8 cellular contexts compared by ENCODE assay signal in genomic region chr17:42322382-42323267, GRCh38. TPM values are rescaled to one million over a fixed set of nuclear protein-coding genes. Genes with fewer than 3 reads are reported as not detected.
DNase-seq lines count a peak whose midpoint lies in the region; ATAC-seq and TF ChIP-seq lines count a peak whose summit lies in the region.

No MANE protein-coding gene starts in this region.

- ATAC-seq in GM21529 (IDR thresholded peaks at IDR 0.05; ENCODE audit: unreplicated experiment), result peak; percentile 67

- H3K4me3 ChIP-seq in foreskin fibroblast (ENCODE audit: low read depth in 1 of 2, low read length in 2 of 2) (no peak overlapping the region), subcutaneous abdominal adipose tissue (ENCODE audit: low read depth in 1 of 5, low read length in 5 of 5) (no peak overlapping the region)

- peaks cover 13 to 93% (median 74%) of the 10 kb centered on the region in 5 donors for H3K36me3 ChIP-seq in subcutaneous abdominal adipose tissue (ENCODE audit: control insufficient read depth in 5 of 5, insufficient read depth in 5 of 5, low read length in 5 of 5)

- H3K9me3 ChIP-seq in subcutaneous abdominal adipose tissue (ENCODE audit: control insufficient read depth in 5 of 5, low read length in 5 of 5), result no peaks in the 10 kb centered on the region

- H3K27ac ChIP-seq in subcutaneous abdominal adipose tissue (ENCODE audit: low read depth, low read length), result peak overlapping the region; percentile 22

- H3K36me3 Mint-ChIP-seq in CD14-positive monocyte, result peaks cover 79 to 98% of the 10 kb centered on the region in 2 donors

- H3K27me3 Mint-ChIP-seq in CD14-positive monocyte (ENCODE audit: low read depth in 3 of 3), result peaks cover 0 to 2% (median 0%) of the 10 kb centered on the region in 3 donors

- peaks cover 0 to 28% (median 0%) of the 10 kb centered on the region in 5 donors for H3K4me1 ChIP-seq in subcutaneous abdominal adipose tissue (ENCODE audit: control insufficient read depth in 5 of 5, insufficient read depth in 5 of 5, low read length in 5 of 5)

- DNase-seq in CD14-positive monocyte (ENCODE audit: low spot score), result peak; percentile 90
- peak; percentile 95 for DNase-seq in NAMALWA (ENCODE audit: low spot score)
- peak; percentile 89 for DNase-seq in SIG-M5 treated with dmso at 0.1 percent for 504 hours (lab: John Stamatoyannopoulos, UW; ENCODE audit: unreplicated experiment)
- DNase-seq in activated effector memory CD4-positive, alpha-beta T cell treated with Interleukin-2 at 50 U/mL for 16 hours, result peak; percentile 85
- peak; percentile 86 to 97 for DNase-seq in foreskin fibroblast
- peak; percentile 72 for DNase-seq in occipital lobe (lab: John Stamatoyannopoulos, UW)

- TF ChIP-seq CTCF in CD14-positive monocyte (IDR thresholded peaks at IDR 0.05), result peak; percentile 100
- peak; percentile 100 for TF ChIP-seq CTCF in foreskin fibroblast (IDR thresholded peaks at IDR 0.05; ENCODE audit: low read depth, low read length)

- no peaks in the 10 kb centered on the region for H3K27me3 ChIP-seq in subcutaneous abdominal adipose tissue (ENCODE audit: control insufficient read depth in 5 of 5, insufficient read depth in 4 of 5, low read length in 5 of 5)

- peak overlapping the region in 1 of 5 donors; percentile 48 for H3K9ac ChIP-seq in subcutaneous abdominal adipose tissue (ENCODE audit: low read length in 5 of 5)

- H3K27ac Mint-ChIP-seq in CD14-positive monocyte, result peak overlapping the region in 5 of 7 donors; percentile 28 to 61 (median 41)

- H3K9me3 Mint-ChIP-seq in CD14-positive monocyte, result no peaks in the 10 kb centered on the region

- intact Hi-C loops in CD14-positive monocyte (cut with micrococcal nuclease), result loop anchor here (1.0 to 5.0 kb wide), 3 partner anchors 84 to 195 kb away; no protein-coding TSS in a partner anchor

- H3K4me3 Mint-ChIP-seq in CD14-positive monocyte, result no peak overlapping the region

- peaks cover 17% of the 10 kb centered on the region for H3K4me1 Mint-ChIP-seq in CD14-positive monocyte

RNA-seq across cellular contexts. Expression of gene STAT5A, which starts 34.3 kb away (rescaled TPM):
- polyA plus RNA-seq in CD14-positive monocyte, result 10 to 100 TPM; 30.5 to 49.8 TPM
- 1.4 TPM for total RNA-seq in occipital lobe

RNA-seq across cellular contexts. Expression of gene STAT5B, which starts 46.4 kb away (rescaled TPM):
- 10 to 100 TPM; 28.5 to 47.9 TPM for polyA plus RNA-seq in CD14-positive monocyte
- total RNA-seq in occipital lobe, result 20.7 TPM
